In the genomic region with DNA sequence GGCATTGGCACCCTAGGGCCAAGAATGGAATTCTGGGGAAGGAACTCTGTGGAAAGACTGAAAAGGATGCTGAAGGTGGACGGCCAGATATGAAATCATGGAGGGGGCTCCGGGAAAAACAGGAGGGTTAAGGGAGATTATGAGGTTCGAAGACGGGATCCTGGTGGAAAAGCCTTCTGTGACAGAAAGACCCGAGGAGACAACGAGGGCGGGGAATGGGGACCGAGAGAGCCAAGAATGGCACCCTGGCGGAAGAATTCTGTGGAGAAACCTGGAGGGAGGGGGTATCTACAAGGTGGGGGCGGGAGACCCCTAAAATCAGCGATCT, we compare ENCODE assay signal across 1 cellular context.
TF ChIP-seq lines count a peak whose summit lies in the region.

No MANE protein-coding gene starts in this region.

TF ChIP-seq in HepG2, 621 proteins besides CTCF, POLR2A, EP300 and RAD21:
- TF ChIP-seq NFATC3 (CRISPR knock-in tag; IDR thresholded peaks at IDR 0.05), result no peak
- no peak for TF ChIP-seq ZNF513 (CRISPR knock-in tag; conservative IDR thresholded peaks at IDR 0.05)
- TF ChIP-seq MXD4 (CRISPR knock-in tag; IDR thresholded peaks at IDR 0.05), result no peak
- TF ChIP-seq, protein P1, sequence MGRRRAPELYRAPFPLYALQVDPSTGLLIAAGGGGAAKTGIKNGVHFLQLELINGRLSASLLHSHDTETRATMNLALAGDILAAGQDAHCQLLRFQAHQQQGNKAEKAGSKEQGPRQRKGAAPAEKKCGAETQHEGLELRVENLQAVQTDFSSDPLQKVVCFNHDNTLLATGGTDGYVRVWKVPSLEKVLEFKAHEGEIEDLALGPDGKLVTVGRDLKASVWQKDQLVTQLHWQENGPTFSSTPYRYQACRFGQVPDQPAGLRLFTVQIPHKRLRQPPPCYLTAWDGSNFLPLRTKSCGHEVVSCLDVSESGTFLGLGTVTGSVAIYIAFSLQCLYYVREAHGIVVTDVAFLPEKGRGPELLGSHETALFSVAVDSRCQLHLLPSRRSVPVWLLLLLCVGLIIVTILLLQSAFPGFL (CRISPR knock-in tag; IDR thresholded peaks at IDR 0.05), result 0 out of 2 replicates have a peak, but pooled peaks have one; percentile 34
- TF ChIP-seq ASH2L (IDR thresholded peaks at IDR 0.05; ENCODE audit: insufficient read length, low read depth, low read length), result peak; percentile 59
- TF ChIP-seq ZNF24 (IDR thresholded peaks at IDR 0.05), result no peak
- TF ChIP-seq, protein P2, sequence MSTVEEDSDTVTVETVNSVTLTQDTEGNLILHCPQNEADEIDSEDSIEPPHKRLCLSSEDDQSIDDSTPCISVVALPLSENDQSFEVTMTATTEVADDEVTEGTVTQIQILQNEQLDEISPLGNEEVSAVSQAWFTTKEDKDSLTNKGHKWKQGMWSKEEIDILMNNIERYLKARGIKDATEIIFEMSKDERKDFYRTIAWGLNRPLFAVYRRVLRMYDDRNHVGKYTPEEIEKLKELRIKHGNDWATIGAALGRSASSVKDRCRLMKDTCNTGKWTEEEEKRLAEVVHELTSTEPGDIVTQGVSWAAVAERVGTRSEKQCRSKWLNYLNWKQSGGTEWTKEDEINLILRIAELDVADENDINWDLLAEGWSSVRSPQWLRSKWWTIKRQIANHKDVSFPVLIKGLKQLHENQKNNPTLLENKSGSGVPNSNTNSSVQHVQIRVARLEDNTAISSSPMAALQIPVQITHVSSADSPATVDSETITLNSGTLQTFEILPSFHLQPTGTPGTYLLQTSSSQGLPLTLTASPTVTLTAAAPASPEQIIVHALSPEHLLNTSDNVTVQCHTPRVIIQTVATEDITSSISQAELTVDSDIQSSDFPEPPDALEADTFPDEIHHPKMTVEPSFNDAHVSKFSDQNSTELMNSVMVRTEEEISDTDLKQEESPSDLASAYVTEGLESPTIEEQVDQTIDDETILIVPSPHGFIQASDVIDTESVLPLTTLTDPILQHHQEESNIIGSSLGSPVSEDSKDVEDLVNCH (CRISPR knock-in tag; IDR thresholded peaks at IDR 0.05), result peak; percentile 36; the same call in 1 of the 2 replicates
- TF ChIP-seq ZMYM4 (CRISPR knock-in tag; IDR thresholded peaks at IDR 0.05), result no peak
- TF ChIP-seq ETV5 (CRISPR knock-in tag; IDR thresholded peaks at IDR 0.05; ENCODE audit: borderline replicate concordance), result no peak
- no peak for TF ChIP-seq KLF11 (CRISPR knock-in tag; IDR thresholded peaks at IDR 0.05)
- 0 out of 2 replicates have a peak, but pooled peaks have one; percentile 35 for TF ChIP-seq ZSCAN22 (CRISPR knock-in tag; IDR thresholded peaks at IDR 0.05)
- TF ChIP-seq, protein P3, sequence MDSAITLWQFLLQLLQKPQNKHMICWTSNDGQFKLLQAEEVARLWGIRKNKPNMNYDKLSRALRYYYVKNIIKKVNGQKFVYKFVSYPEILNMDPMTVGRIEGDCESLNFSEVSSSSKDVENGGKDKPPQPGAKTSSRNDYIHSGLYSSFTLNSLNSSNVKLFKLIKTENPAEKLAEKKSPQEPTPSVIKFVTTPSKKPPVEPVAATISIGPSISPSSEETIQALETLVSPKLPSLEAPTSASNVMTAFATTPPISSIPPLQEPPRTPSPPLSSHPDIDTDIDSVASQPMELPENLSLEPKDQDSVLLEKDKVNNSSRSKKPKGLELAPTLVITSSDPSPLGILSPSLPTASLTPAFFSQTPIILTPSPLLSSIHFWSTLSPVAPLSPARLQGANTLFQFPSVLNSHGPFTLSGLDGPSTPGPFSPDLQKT (CRISPR knock-in tag; IDR thresholded peaks at IDR 0.05; ENCODE audit: borderline replicate concordance), result no peak
- TF ChIP-seq ZNF577 (CRISPR knock-in tag; IDR thresholded peaks at IDR 0.05; ENCODE audit: borderline replicate concordance, low read depth), result peak; percentile 15; the same call in 1 of the 2 replicates
- 0 out of 2 replicates have a peak, but pooled peaks have one; percentile 1 for TF ChIP-seq ZNF446 (CRISPR knock-in tag; IDR thresholded peaks at IDR 0.05)
- TF ChIP-seq, protein P4, sequence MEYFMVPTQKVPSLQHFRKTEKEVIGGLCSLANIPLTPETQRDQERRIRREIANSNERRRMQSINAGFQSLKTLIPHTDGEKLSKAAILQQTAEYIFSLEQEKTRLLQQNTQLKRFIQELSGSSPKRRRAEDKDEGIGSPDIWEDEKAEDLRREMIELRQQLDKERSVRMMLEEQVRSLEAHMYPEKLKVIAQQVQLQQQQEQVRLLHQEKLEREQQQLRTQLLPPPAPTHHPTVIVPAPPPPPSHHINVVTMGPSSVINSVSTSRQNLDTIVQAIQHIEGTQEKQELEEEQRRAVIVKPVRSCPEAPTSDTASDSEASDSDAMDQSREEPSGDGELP (IDR thresholded peaks at IDR 0.05; ENCODE audit: borderline replicate concordance, low read depth), result no peak
- TF ChIP-seq ZSCAN12 (CRISPR knock-in tag; IDR thresholded peaks at IDR 0.05), result no peak
- TF ChIP-seq REXO4 (CRISPR knock-in tag; IDR thresholded peaks at IDR 0.05; ENCODE audit: borderline replicate concordance), result no peak
- no peak for TF ChIP-seq THYN1 (CRISPR knock-in tag; IDR thresholded peaks at IDR 0.05; ENCODE audit: borderline replicate concordance, low read depth)
- TF ChIP-seq ZNF773 (CRISPR knock-in tag; IDR thresholded peaks at IDR 0.05; ENCODE audit: borderline replicate concordance), result 0 out of 2 replicates have a peak, but pooled peaks have one; percentile 10
- no peak for TF ChIP-seq YEATS4 (CRISPR knock-in tag; IDR thresholded peaks at IDR 0.05; ENCODE audit: borderline replicate concordance)
- TF ChIP-seq ZNF562 (CRISPR knock-in tag; IDR thresholded peaks at IDR 0.05; ENCODE audit: borderline replicate concordance), result no peak
- no peak for TF ChIP-seq RBM22 (optimal IDR thresholded peaks at IDR 0.05; ENCODE audit: low read length)
- 0 out of 2 replicates have a peak, but pooled peaks have one; percentile 4 for TF ChIP-seq MTA1 (CRISPR knock-in tag; IDR thresholded peaks at IDR 0.05; ENCODE audit: borderline replicate concordance)
- no peak for TF ChIP-seq ZNF431 (CRISPR knock-in tag; IDR thresholded peaks at IDR 0.05; ENCODE audit: borderline replicate concordance, low read depth)
- no peak for TF ChIP-seq POLR2G (IDR thresholded peaks at IDR 0.05; ENCODE audit: low read depth, low read length)
- TF ChIP-seq, protein P5, sequence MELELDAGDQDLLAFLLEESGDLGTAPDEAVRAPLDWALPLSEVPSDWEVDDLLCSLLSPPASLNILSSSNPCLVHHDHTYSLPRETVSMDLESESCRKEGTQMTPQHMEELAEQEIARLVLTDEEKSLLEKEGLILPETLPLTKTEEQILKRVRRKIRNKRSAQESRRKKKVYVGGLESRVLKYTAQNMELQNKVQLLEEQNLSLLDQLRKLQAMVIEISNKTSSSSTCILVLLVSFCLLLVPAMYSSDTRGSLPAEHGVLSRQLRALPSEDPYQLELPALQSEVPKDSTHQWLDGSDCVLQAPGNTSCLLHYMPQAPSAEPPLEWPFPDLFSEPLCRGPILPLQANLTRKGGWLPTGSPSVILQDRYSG (CRISPR knock-in tag; IDR thresholded peaks at IDR 0.05), result no peak
- no peak for TF ChIP-seq MIER2 (CRISPR knock-in tag; IDR thresholded peaks at IDR 0.05)
- TF ChIP-seq ATF7-NPFF (CRISPR knock-in tag; IDR thresholded peaks at IDR 0.05; ENCODE audit: low read depth), result no peak
- no peak for TF ChIP-seq ZNF574 (CRISPR knock-in tag; IDR thresholded peaks at IDR 0.05)
- TF ChIP-seq ZFP62 (CRISPR knock-in tag; IDR thresholded peaks at IDR 0.05), result peak; percentile 46; the same call in 1 of the 2 replicates
- TF ChIP-seq RNF219 (CRISPR knock-in tag; IDR thresholded peaks at IDR 0.05), result peak; percentile 26; the same call in 1 of the 2 replicates
- TF ChIP-seq ZNF276 (CRISPR knock-in tag; IDR thresholded peaks at IDR 0.05; ENCODE audit: low read depth), result 0 out of 2 replicates have a peak, but pooled peaks have one; percentile 6
